Comparison of ENCODE assay signal across 16 cellular contexts in the genomic region with DNA sequence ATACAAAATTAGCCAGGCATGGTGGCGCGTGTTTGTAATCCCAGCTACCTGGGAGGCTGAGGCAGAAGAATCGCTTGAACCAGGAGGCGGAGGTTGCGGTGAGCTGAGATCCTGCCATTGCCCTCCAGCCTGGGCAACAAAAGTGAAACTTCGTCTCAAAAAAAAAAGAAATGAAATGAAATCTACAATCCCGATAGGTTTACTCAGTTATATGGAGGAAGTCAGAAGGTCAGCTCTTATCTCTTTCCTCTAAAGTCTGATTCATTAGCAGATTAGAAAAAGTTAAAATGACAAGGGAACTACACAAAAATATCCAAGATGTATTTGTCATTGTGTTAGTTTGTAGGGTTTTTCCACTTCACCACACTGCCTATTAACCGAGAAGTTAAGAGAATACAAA. TPM values are rescaled to one million over a fixed set of nuclear protein-coding genes. Genes with fewer than 3 reads are reported as not detected.
DNase-seq lines count a peak whose midpoint lies in the region; ATAC-seq and TF ChIP-seq lines count a peak whose summit lies in the region.
"Had no signal": no experiment of that assay in that cellular context is flagged by ENCODE, and none has a peak within 500 bp of the region (broad histone marks: within the 10 kb centered on the region; RNA-seq: fewer than 3 reads in every experiment).

No MANE protein-coding gene starts in this region.

- H3K27me3 Mint-ChIP-seq in activated CD4-positive, alpha-beta T cell treated with anti-CD3 and anti-CD28 coated beads for 36 hours: no peaks in the 10 kb centered on the region
- H3K27me3 Mint-ChIP-seq: activated naive CD8-positive, alpha-beta T cell treated with anti-CD3 and anti-CD28 coated beads, Interleukin-2, amount 10 ng/mL, durations not matched to agents 7 days and 5 days had no signal

- H2BK12ac ChIP-seq in trophoblast cell (ENCODE audit: low read length): no peak overlapping the region

- no peak for TF ChIP-seq POLR2A in adrenal gland (IDR thresholded peaks at IDR 0.05)

- peaks cover 80% of the 10 kb centered on the region for H3K4me1 Mint-ChIP-seq in activated CD4-positive, alpha-beta T cell treated with anti-CD3 and anti-CD28 coated beads for 36 hours

- POLR2A ChIA-PET in activated CD4-positive, alpha-beta T cell treated with anti-CD3 and anti-CD28 coated beads for 36 hours (lab: Charles Lee): interaction anchor here (0.9 to 2.5 kb wide), 5 partner anchors 10 to 55 kb away, joined by 3 to 6 read pairs (median 5); no protein-coding TSS in a partner anchor

- H3K4me3 Mint-ChIP-seq in activated CD4-positive, alpha-beta T cell treated with anti-CD3 and anti-CD28 coated beads for 36 hours: peak overlapping the region; percentile 30
- H3K4me3 Mint-ChIP-seq: activated naive CD8-positive, alpha-beta T cell treated with anti-CD3 and anti-CD28 coated beads, Interleukin-2, amount 10 ng/mL, durations not matched to agents 7 days and 5 days had no signal

- H3K27ac ChIP-seq in adrenal gland (peak overlapping the region in 3 of 5 donors; percentile 24 to 73 (median 59)), trophoblast cell (ENCODE audit: low read depth, low read length) (no peak overlapping the region)
- H3K27ac ChIP-seq: 22Rv1 had no signal

- H4K12ac ChIP-seq in trophoblast cell (ENCODE audit: low read depth, low read length): no peak overlapping the region

- H2BK120ac ChIP-seq in trophoblast cell (ENCODE audit: insufficient read depth, low read length, poor library complexity): no peak overlapping the region

- peaks cover 2% of the 10 kb centered on the region for H3K9me3 Mint-ChIP-seq in activated CD4-positive, alpha-beta T cell treated with anti-CD3 and anti-CD28 coated beads for 36 hours (ENCODE audit: low read depth)

- DNase-seq in activated CD4-positive, alpha-beta T cell treated with anti-CD3 and anti-CD28 coated beads for 36 hours: no peak
- no peak for DNase-seq in activated CD4-positive, alpha-beta T cell treated with anti-CD3 and anti-CD28 coated beads for 4 hours
- DNase-seq in adrenal gland (no peak), trophoblast cell (no peak), middle frontal gyrus (ENCODE audit: extremely low spot score, low spot score) (no peak)
- DNase-seq: activated naive CD8-positive, alpha-beta T cell treated with anti-CD3 and anti-CD28 coated beads, Interleukin-2, amount 10 ng/mL, durations not matched to agents 7 days and 5 days; Calu3; NCI-H1417; NCI-H446; substantia nigra; SW 1271 had no signal

- no peak overlapping the region for H3K18ac ChIP-seq in trophoblast cell (ENCODE audit: low read length)

- H4K91ac ChIP-seq in trophoblast cell (ENCODE audit: low read depth, low read length): no peak overlapping the region

- peak overlapping the region in 2 of 4 donors; percentile 15 to 55 for H3K4me3 ChIP-seq in adrenal gland
- H3K4me3 ChIP-seq in trophoblast cell (ENCODE audit: low read depth, low read length): no peak overlapping the region

- H3K4me1 ChIP-seq in adrenal gland (replicated peaks in 1 of 2) (peaks cover 21 to 43% of the 10 kb centered on the region in 2 donors), trophoblast cell (ENCODE audit: control insufficient read depth in 1 of 2, insufficient read depth in 2 of 2, low read length in 2 of 2) (no peaks in the 10 kb centered on the region)

- peak overlapping the region; percentile 55 for H3K27ac Mint-ChIP-seq in activated CD4-positive, alpha-beta T cell treated with anti-CD3 and anti-CD28 coated beads for 36 hours
- H3K27ac Mint-ChIP-seq: activated naive CD8-positive, alpha-beta T cell treated with anti-CD3 and anti-CD28 coated beads, Interleukin-2, amount 10 ng/mL, durations not matched to agents 7 days and 5 days had no signal

- H3K27me3 ChIP-seq in adrenal gland (no peaks in the 10 kb centered on the region), trophoblast cell (ENCODE audit: insufficient read depth, low read length) (no peaks in the 10 kb centered on the region)

- no peak overlapping the region for H4K8ac ChIP-seq in trophoblast cell (ENCODE audit: low read depth, low read length)

- no peak for TF ChIP-seq CTCF in adrenal gland (IDR thresholded peaks at IDR 0.05)

- no peak overlapping the region for H2BK5ac ChIP-seq in trophoblast cell (ENCODE audit: low read depth, low read length, poor library complexity)

- intact Hi-C loops in activated CD4-positive, alpha-beta T cell treated with anti-CD3 and anti-CD28 coated beads for 36 hours (cut with DNase I, micrococcal nuclease): loop anchor here (2.0 to 10.0 kb wide), 12 partner anchors 15 to 553 kb away; no protein-coding TSS in a partner anchor
- intact Hi-C loops in adrenal gland (cut with DNase I): no loop called here

- H3K9ac ChIP-seq in trophoblast cell (ENCODE audit: low read length): no peak overlapping the region

- WGBS in adrenal gland, 4 donors: 31 to 40% (median 34%) methylated on average over 8 of the region's 8 CpGs
- WGBS in trophoblast cell (ENCODE audit: extremely low coverage, insufficient coverage, insufficient read length): no CpG with 5 or more reads among the region's 8 CpGs

- H2AK5ac ChIP-seq in trophoblast cell (ENCODE audit: low read length): no peak overlapping the region

- CTCF ChIA-PET in activated CD4-positive, alpha-beta T cell treated with anti-CD3 and anti-CD28 coated beads for 36 hours (lab: Charles Lee): interaction anchor here (0.6 to 1.4 kb wide), 3 partner anchors 9 to 1244 kb away, joined by 3 read pairs; no protein-coding TSS in a partner anchor

- ATAC-seq in activated CD4-positive, alpha-beta T cell treated with anti-CD3 and anti-CD28 coated beads for 36 hours: peak; percentile 16
- ATAC-seq in HG03432 (IDR thresholded peaks at IDR 0.05; ENCODE audit: unreplicated experiment) (peak; percentile 46), HG03097 (IDR thresholded peaks at IDR 0.05; ENCODE audit: low FRiP score, unreplicated experiment) (no peak), HG03460 (IDR thresholded peaks at IDR 0.05; ENCODE audit: unreplicated experiment) (no peak)
- ATAC-seq: Panc1 had no signal

- peaks cover 32% of the 10 kb centered on the region for H3K36me3 Mint-ChIP-seq in activated CD4-positive, alpha-beta T cell treated with anti-CD3 and anti-CD28 coated beads for 36 hours (ENCODE audit: low read depth)

- H3K36me3 ChIP-seq in adrenal gland (replicated peaks in 1 of 2): no peaks in the 10 kb centered on the region
- peaks cover 0 to 2% of the 10 kb centered on the region in 2 experiments for H3K36me3 ChIP-seq in trophoblast cell (ENCODE audit: control insufficient read depth in 1 of 2, insufficient read depth in 2 of 2, low read length in 2 of 2)

- H3K4ac ChIP-seq in trophoblast cell (ENCODE audit: low read depth, low read length): peak overlapping the region; percentile 9

- no peak overlapping the region for H2AFZ ChIP-seq in trophoblast cell (ENCODE audit: insufficient read depth, low read length, poor library complexity)

- H3K79me1 ChIP-seq in trophoblast cell (ENCODE audit: low read length): no peaks in the 10 kb centered on the region

- H3K79me2 ChIP-seq in trophoblast cell (ENCODE audit: control insufficient read depth, insufficient read depth, low read length, poor library complexity): peaks cover 8% of the 10 kb centered on the region

- H3K9me3 ChIP-seq in adrenal gland (replicated peaks in 1 of 3): no peaks in the 10 kb centered on the region
- H3K9me3 ChIP-seq in trophoblast cell (ENCODE audit: insufficient read depth, low read depth, low read length): no peaks in the 10 kb centered on the region

- no peak overlapping the region for H3K23ac ChIP-seq in trophoblast cell (ENCODE audit: low read length)

- H3K14ac ChIP-seq in trophoblast cell (ENCODE audit: low read length): no peak overlapping the region

- no peak overlapping the region for H3K4me2 ChIP-seq in trophoblast cell (ENCODE audit: low read length)

RNA-seq across cellular contexts. Expression of a gene that starts 18.8 kb away (rescaled TPM):
- 10 to 100 TPM; 31.0 to 34.0 TPM for total RNA-seq in activated CD4-positive, alpha-beta T cell treated with anti-CD3 and anti-CD28 coated beads for 36 hours
- 10 to 100 TPM in 5 of 8 donors, 1 to 10 TPM in 3; 6.1 to 17.8 (median 11.5) TPM for total RNA-seq in adrenal gland
- 10 to 100 TPM in 1 of 3 donors, 1 to 10 TPM in 2; 3.9 to 13.6 (median 6.0) TPM for polyA plus RNA-seq in adrenal gland
- polyA plus RNA-seq in trophoblast cell (2013): 44.7 and 45.0 TPM in 2 replicates

Comparison
In these comparisons a context has a peak if more than half of its experiments do, and no peak if none do; other contexts are left out.
1. ATAC-seq: peak in activated CD4-positive, alpha-beta T cell treated with anti-CD3 and anti-CD28 coated beads for 36 hours (single experiment) and HG03432 (single experiment); none in HG03097 (single experiment) and HG03460 (single experiment).
2. intact Hi-C loops: an anchor here in activated CD4-positive, alpha-beta T cell treated with anti-CD3 and anti-CD28 coated beads for 36 hours (2.0 to 10.0 kb wide); none called in adrenal gland.